14 cellular contexts compared by ENCODE assay signal in genomic region chr2:33104052-33104623, GRCh38.
DNase-seq lines count a peak whose midpoint lies in the region; ATAC-seq, FAIRE-seq and TF ChIP-seq lines count a peak whose summit lies in the region.
"Had no signal": no experiment of that assay in that cellular context is flagged by ENCODE, and none has a peak within 500 bp of the region (broad histone marks: within the 10 kb centered on the region; RNA-seq: fewer than 3 reads in every experiment).

No MANE protein-coding gene starts in this region.

- intact Hi-C loops in esophagus muscularis mucosa (cut with DNase I) (no loop called here), pancreas (cut with DNase I) (no loop called here)

- no peak for TF ChIP-seq CTCF in esophagus muscularis mucosa (IDR thresholded peaks at IDR 0.05)
- no peak for TF ChIP-seq CTCF in pancreas (IDR thresholded peaks at IDR 0.05)

- peak overlapping the region; percentile 9; the same call in 1 of the 2 replicates for H3K27ac ChIP-seq in SJSA1
- H3K27ac ChIP-seq in esophagus muscularis mucosa (replicated peaks in 1 of 4), result peak overlapping the region; percentile 41 to 67 (median 50)
- H3K27ac ChIP-seq in caudate nucleus (ENCODE audit: low read depth, low read length), result no peak overlapping the region
- H3K27ac ChIP-seq in pancreas, result no peak overlapping the region
- H3K27ac ChIP-seq: BLaER1, KMS-11, parathyroid adenoma had no signal

- peak; percentile 42 for DNase-seq in AG20443 (ENCODE audit: low spot score)
- peak in 1 of 2 experiments; percentile 39 for DNase-seq in SJSA1 (ENCODE audit: low read depth in 1 of 2, low spot score in 2 of 2)
- no peak for DNase-seq in esophagus muscularis mucosa (ENCODE audit: extremely low spot score)
- DNase-seq in pulmonary artery endothelial cell (ENCODE audit: low read depth, low spot score), result peak; percentile 30
- no peak for DNase-seq in caudate nucleus (lab: John Stamatoyannopoulos, UW)
- no peak for DNase-seq in frontal cortex (ENCODE audit: low spot score in 2 of 2)
- DNase-seq in pancreas, result no peak
- no peak for DNase-seq in NCI-H345 treated with DMSO at 0.1 percent for 48 hours (lab: John Stamatoyannopoulos, UW; ENCODE audit: unreplicated experiment)
- DNase-seq: activated CD4-positive, alpha-beta T cell treated with anti-CD3 and anti-CD28 coated beads for 48 hours; NCI-H526; RPMI8226 had no signal

- 52% methylated on average over 5 of the region's 5 CpGs for WGBS in esophagus muscularis mucosa
- 53 to 73% methylated on average over 5 of the region's 5 CpGs for WGBS in pancreas, 2 donors

- H3K4me1 ChIP-seq in SJSA1 (replicated peaks) (peaks cover 27% of the 10 kb centered on the region), esophagus muscularis mucosa (peaks cover 20 to 57% (median 38%) of the 10 kb centered on the region in 4 donors), pancreas (no peaks in the 10 kb centered on the region)
- H3K4me1 ChIP-seq: parathyroid adenoma had no signal

- no peaks in the 10 kb centered on the region for H3K36me3 ChIP-seq in SJSA1
- no peaks in the 10 kb centered on the region for H3K36me3 ChIP-seq in esophagus muscularis mucosa
- no peaks in the 10 kb centered on the region for H3K36me3 ChIP-seq in pancreas
- H3K36me3 ChIP-seq: BLaER1 had no signal

- TF ChIP-seq POLR2A in esophagus muscularis mucosa (IDR thresholded peaks at IDR 0.05; ENCODE audit: low read depth), result no peak

- no peak for FAIRE-seq in frontal cortex (lab: Jason Lieb, UNC)
- no peak for FAIRE-seq in pancreas (lab: Jason Lieb, UNC)

- 0 out of 2 replicates have a peak, but pooled peaks cover 4% of the 10 kb centered on the region for H3K27me3 ChIP-seq in SJSA1 (replicated peaks)
- no peaks in the 10 kb centered on the region for H3K27me3 ChIP-seq in esophagus muscularis mucosa
- no peaks in the 10 kb centered on the region for H3K27me3 ChIP-seq in pancreas
- H3K27me3 ChIP-seq: BLaER1 had no signal

- H3K4me3 ChIP-seq in SJSA1 (no peak overlapping the region), esophagus muscularis mucosa (no peak overlapping the region), pancreas (no peak overlapping the region)
- H3K4me3 ChIP-seq: BLaER1 had no signal

- no peak for TF ChIP-seq EP300 in esophagus muscularis mucosa (IDR thresholded peaks at IDR 0.05)

- no peak for ATAC-seq in pancreas

- H3K9me3 ChIP-seq in SJSA1 (replicated peaks), result no peaks in the 10 kb centered on the region
- no peaks in the 10 kb centered on the region for H3K9me3 ChIP-seq in esophagus muscularis mucosa
- no peaks in the 10 kb centered on the region for H3K9me3 ChIP-seq in pancreas
- H3K9me3 ChIP-seq: BLaER1 had no signal

Comparison
In these comparisons a context has a peak if more than half of its experiments do, and no peak if none do; other contexts are left out.
1. DNase-seq: peak in AG20443 (single experiment) and pulmonary artery endothelial cell (single experiment); none in esophagus muscularis mucosa (single experiment), caudate nucleus (0 of 61), frontal cortex (0 of 2), pancreas (0 of 6) and NCI-H345 treated with DMSO at 0.1 percent for 48 hours (single experiment).
2. H3K27ac ChIP-seq: peak in SJSA1 (single experiment) and esophagus muscularis mucosa (4 of 4); none in caudate nucleus (single experiment) and pancreas (0 of 4).